2 cellular contexts compared by ENCODE assay signal in the genomic region with DNA sequence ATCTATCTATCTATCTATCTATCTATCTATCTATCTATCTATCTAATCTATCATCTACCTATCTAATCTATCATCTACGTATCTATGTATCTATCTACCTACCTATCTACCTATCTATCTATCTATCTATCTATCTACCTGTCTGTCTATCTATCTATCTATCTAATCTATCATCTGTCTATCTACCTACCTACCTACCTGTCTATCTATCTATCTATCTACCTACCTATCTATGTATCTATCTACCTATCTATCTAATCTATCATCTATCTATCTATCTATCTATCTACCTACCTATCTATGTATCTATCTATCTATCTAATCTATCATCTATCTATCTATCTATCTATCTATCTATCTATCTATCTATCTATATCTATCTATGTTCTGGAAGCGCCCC. TPM values are rescaled to one million over a fixed set of nuclear protein-coding genes. Genes with fewer than 3 reads are reported as not detected.
"Had no signal": no experiment of that assay in that cellular context is flagged by ENCODE, and none has a peak within 500 bp of the region (broad histone marks: within the 10 kb centered on the region; RNA-seq: fewer than 3 reads in every experiment).

No MANE protein-coding gene starts in this region.

RNA-seq across cellular contexts. Expression of a gene that starts 29.7 kb away (rescaled TPM):
- total RNA-seq: HFFc6 had no signal
- polyA plus RNA-seq: GM23248 had no signal
